In genomic region chr10:73167557-73168485, GRCh38 we compare ENCODE assay signal across 8 cellular contexts. TPM values are rescaled to one million over a fixed set of nuclear protein-coding genes. Genes with fewer than 3 reads are reported as not detected.
A peak's percentile ranks its signal among the peaks of the same experiment; 100 is the strongest.
DNase-seq lines count a peak whose midpoint lies in the region; ATAC-seq, FAIRE-seq and TF ChIP-seq lines count a peak whose summit lies in the region.

Gene ECD (minus strand): TSS chr10:73168008. CDS start chr10:73163937, 4,071 bp downstream.
Gene FAM149B1 (plus strand): TSS chr10:73168119. CDS start chr10:73168340, 221 bp downstream.

- DNase-seq in AG04449 (ENCODE audit: low read depth, low spot score) (peak; percentile 51), NCI-H2227 treated with DMSO at 0.1 percent for 48 hours (lab: John Stamatoyannopoulos, UW) (peak; percentile 83), bronchial epithelial cell (ENCODE audit: low read depth) (peak; percentile 86), iPS-NIHi11 (ENCODE audit: low spot score) (peak; percentile 95), small intestine (peak; percentile 95)

- H3K36me3 ChIP-seq in bronchial epithelial cell (ENCODE audit: control insufficient read depth, insufficient read depth, low read length) (peaks cover 1% of the 10 kb centered on the region), small intestine (ENCODE audit: control insufficient read depth in 2 of 2, insufficient read depth in 2 of 2, low read length in 2 of 2) (peaks cover 0 to under 1% of the 10 kb centered on the region in 2 donors)

- H3K4me3 ChIP-seq in AG04449 (ENCODE audit: low read depth, low read length) (peak within 1 kb of the TSS; percentile 88), WI38 (ENCODE audit: low read depth, low read length) (peak within 1 kb of the TSS; percentile 99), bronchial epithelial cell (ENCODE audit: low read depth, low read length) (peak within 1 kb of the TSS; percentile 82), small intestine (ENCODE audit: low read depth in 1 of 2, low read length in 2 of 2) (peak within 1 kb of the TSS; percentile 60 to 79)

- no peaks in the 10 kb centered on the region for H3K4me1 ChIP-seq in small intestine (ENCODE audit: control insufficient read depth in 2 of 2, insufficient read depth in 1 of 2, low read depth in 1 of 2, low read length in 1 of 2)

- peak within 1 kb of the TSS; percentile 80 to 98 for H3K27ac ChIP-seq in small intestine (ENCODE audit: low read depth in 1 of 2, low read length in 1 of 2)

- H3K9me3 ChIP-seq in small intestine (ENCODE audit: control insufficient read depth, low read depth), result no peaks in the 10 kb centered on the region

- peak; percentile 5 for TF ChIP-seq CTCF in AG04449 (IDR thresholded peaks at IDR 0.05; ENCODE audit: insufficient read depth, low read length, missing control alignments)
- TF ChIP-seq CTCF in WI38 (IDR thresholded peaks at IDR 0.05; ENCODE audit: low read depth, low read length), result no peak
- no peak for TF ChIP-seq CTCF in bronchial epithelial cell (IDR thresholded peaks at IDR 0.05; ENCODE audit: insufficient read depth, low read length, severe bottlenecking)

- POLR2A ChIA-PET in AG04449 (lab: Yijun Ruan, JAX), result interaction anchor here (0.6 to 1.4 kb wide), 6 partner anchors 15 to 134 kb away, joined by 3 to 7 read pairs (median 4); partner anchors contain the start of genes DNAJC9 and P4HA1

- ATAC-seq in GM18868 (IDR thresholded peaks at IDR 0.05; ENCODE audit: unreplicated experiment) (peak; percentile 93), HG03135 (IDR thresholded peaks at IDR 0.05; ENCODE audit: unreplicated experiment) (peak; percentile 90)

- FAIRE-seq in bronchial epithelial cell (lab: Jason Lieb, UNC) (no peak), small intestine (lab: Jason Lieb, UNC) (no peak)

- H3K27me3 ChIP-seq in bronchial epithelial cell (ENCODE audit: control insufficient read depth, insufficient read depth, low read length), result no peaks in the 10 kb centered on the region
- H3K27me3 ChIP-seq in small intestine (ENCODE audit: control insufficient read depth in 2 of 2, insufficient read depth in 2 of 2, low read length in 2 of 2), result no peaks in the 10 kb centered on the region

- CTCF ChIA-PET in AG04449 (lab: Yijun Ruan, JAX), result interaction anchor here (2.0 to 5.2 kb wide), 2 partner anchors 10 to 72 kb away, joined by 6 to 58 read pairs; no protein-coding TSS in a partner anchor

- 0% methylated on average over 45 to 52 of the region's 52 CpGs for WGBS in small intestine, 3 donors

RNA-seq across cellular contexts. Expression of gene ECD, which starts in this region (rescaled TPM):
- 16.8 and 17.6 TPM in 2 replicates for total RNA-seq in bronchial epithelial cell
- polyA plus RNA-seq in small intestine, result 10 to 100 TPM in 1 of 3 donors, 1 to 10 TPM in 2; 7.4 to 10.5 (median 8.4) TPM

RNA-seq across cellular contexts. Expression of gene FAM149B1, which starts in this region (rescaled TPM):
- 17.6 and 24.3 TPM in 2 replicates for total RNA-seq in bronchial epithelial cell
- polyA plus RNA-seq in small intestine, result 10 to 100 TPM; 13.2 to 19.9 (median 13.7) TPM

Comparison
In these comparisons a context has a peak if more than half of its experiments do, and no peak if none do; other contexts are left out.
1. Peak in every context shown above with its lines: DNase-seq, ATAC-seq, H3K4me3 ChIP-seq and H3K27ac ChIP-seq.